Comparison of ENCODE assay signal across 28 cellular contexts in the genomic region with DNA sequence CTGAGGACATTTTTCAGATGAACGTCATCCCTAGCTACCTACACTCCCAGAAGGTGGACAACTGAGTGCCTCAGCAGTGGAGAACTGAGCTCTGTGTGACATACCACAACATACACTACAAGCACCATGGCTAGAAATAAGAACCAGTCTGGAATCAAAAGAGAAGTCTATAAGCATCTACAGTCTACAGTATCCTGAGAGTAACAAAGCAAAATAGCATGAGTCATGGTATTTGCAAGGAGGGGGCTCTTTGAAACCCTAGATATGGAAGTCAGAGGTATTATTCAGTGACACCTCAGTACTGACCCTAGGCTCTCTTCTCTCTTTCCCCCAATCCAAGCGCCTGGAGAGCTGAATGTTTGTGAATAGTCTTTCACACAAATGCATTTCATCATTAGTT.
DNase-seq lines count a peak whose midpoint lies in the region; ATAC-seq and TF ChIP-seq lines count a peak whose summit lies in the region.
"Had no signal": no experiment of that assay in that cellular context is flagged by ENCODE, and none has a peak within 500 bp of the region (broad histone marks: within the 10 kb centered on the region; RNA-seq: fewer than 3 reads in every experiment).

No MANE protein-coding gene starts in this region.

- no TSS peak for BruUV-seq in HCT116 (replicated peaks; lab: Mats Ljungman, UMichigan)

- no peak for DNase-seq in CD4-positive, CD25-positive, alpha-beta regulatory T cell
- DNase-seq in HCT116 (ENCODE audit: low read depth, low spot score): no peak
- no peak for DNase-seq in foreskin keratinocyte
- DNase-seq in smooth muscle cell (lab: John Stamatoyannopoulos, UW; ENCODE audit: unreplicated experiment): no peak
- DNase-seq in islet precursor cell: no peak
- DNase-seq in effector CD8-positive, alpha-beta T cell (lab: John Stamatoyannopoulos, UW): no peak
- DNase-seq: AML-193; Calu3; CD8-positive, alpha-beta memory T cell; DMS79 treated with DMSO at 0.1 percent for 48 hours; GF-D8; H9; HFFc6; NCI-H1048; NCI-H1417; NCI-H1694; NCI-H2029 treated with DMSO at 0.1 percent for 48 hours; NCI-H446 treated with DMSO at 0.1 percent for 48 hours; NCI-H526; NCI-H82; NK-92 treated with Interleukin-12 subunit alpha and Interleukin-12 subunit beta, amount 100 ng/mL, for 24 hours; PC-3; SJCRH30 had no signal

- peaks cover 8 to 46% (median 18%) of the 10 kb centered on the region in 4 donors for H3K4me1 Mint-ChIP-seq in CD4-positive, CD25-positive, alpha-beta regulatory T cell
- peaks cover 20% of the 10 kb centered on the region for H3K4me1 Mint-ChIP-seq in activated T-helper 17 cell treated with anti-CD3 and anti-CD28 coated beads, Interleukin-2, amount 50 U/mL, for 72 hours

- no peak overlapping the region for H3K4me2 ChIP-seq in HCT116 (ENCODE audit: low read length)
- H3K4me2 ChIP-seq in smooth muscle cell: no peak overlapping the region
- H3K4me2 ChIP-seq: A549; BLaER1 treated with 17β-estradiol and CSF1 and Interleukin-3, amounts not matched to agents 10 nM and 100 nM; KMS-11 had no signal

- peaks cover 15% of the 10 kb centered on the region for H3K36me3 ChIP-seq in CD4-positive, CD25-positive, alpha-beta regulatory T cell (ENCODE audit: control insufficient read depth, insufficient read depth, low read length)
- H3K36me3 ChIP-seq in HCT116 (ENCODE audit: control insufficient read depth in 1 of 2, insufficient read depth in 2 of 2, low read length in 2 of 2) (no peaks in the 10 kb centered on the region), smooth muscle cell (ENCODE audit: low read depth) (no peaks in the 10 kb centered on the region)
- H3K36me3 ChIP-seq: BLaER1 treated with 17β-estradiol and CSF1 and Interleukin-3, amounts not matched to agents 10 nM and 100 nM; SJCRH30 had no signal

- H3K9me3 Mint-ChIP-seq in CD4-positive, CD25-positive, alpha-beta regulatory T cell: no peaks in the 10 kb centered on the region
- H3K9me3 Mint-ChIP-seq in activated T-helper 17 cell treated with anti-CD3 and anti-CD28 coated beads, Interleukin-2, amount 50 U/mL, for 72 hours: no peaks in the 10 kb centered on the region
- H3K9me3 Mint-ChIP-seq: CD8-positive, alpha-beta memory T cell; H9; HFFc6 had no signal

- peaks cover 12% of the 10 kb centered on the region for H3K36me3 Mint-ChIP-seq in CD4-positive, CD25-positive, alpha-beta regulatory T cell
- H3K36me3 Mint-ChIP-seq in activated T-helper 17 cell treated with anti-CD3 and anti-CD28 coated beads, Interleukin-2, amount 50 U/mL, for 72 hours (ENCODE audit: low read depth): peaks cover 18% of the 10 kb centered on the region

- no peaks in the 10 kb centered on the region for H4K20me1 ChIP-seq in HCT116 (ENCODE audit: insufficient read depth)
- peaks cover 17% of the 10 kb centered on the region for H4K20me1 ChIP-seq in smooth muscle cell (ENCODE audit: low read depth)
- H4K20me1 ChIP-seq: BLaER1 treated with 17β-estradiol and CSF1 and Interleukin-3, amounts not matched to agents 10 nM and 100 nM had no signal

- no peak overlapping the region for H2AFZ ChIP-seq in HCT116 (ENCODE audit: low read depth, low read length, poor library complexity, severe bottlenecking)
- no peak overlapping the region for H2AFZ ChIP-seq in smooth muscle cell (ENCODE audit: low read depth)

- H3K9ac ChIP-seq in HCT116 (ENCODE audit: low read length) (no peak overlapping the region), smooth muscle cell (ENCODE audit: low read depth) (no peak overlapping the region)
- H3K9ac ChIP-seq: BLaER1 treated with 17β-estradiol and CSF1 and Interleukin-3, amounts not matched to agents 10 nM and 100 nM; KMS-11 had no signal

- intact Hi-C loops in HCT116 (cut with micrococcal nuclease): no loop called here

- H3K27ac ChIP-seq in CD4-positive, CD25-positive, alpha-beta regulatory T cell (ENCODE audit: insufficient read depth, low read length, poor library complexity, severe bottlenecking): no peak overlapping the region
- H3K27ac ChIP-seq in HCT116 (ENCODE audit: low read depth, low read length): no peak overlapping the region
- no peak overlapping the region for H3K27ac ChIP-seq in foreskin keratinocyte
- no peak overlapping the region for H3K27ac ChIP-seq in smooth muscle cell (ENCODE audit: low read depth)
- H3K27ac ChIP-seq: A549; BLaER1 treated with 17β-estradiol and CSF1 and Interleukin-3, amounts not matched to agents 10 nM and 100 nM; KMS-11; SJCRH30 had no signal

- no peaks in the 10 kb centered on the region for H3K9me2 ChIP-seq in HCT116 (ENCODE audit: insufficient read depth)

- RAD21 ChIA-PET in HCT116 (lab: Charles Lee; ENCODE audit: low non-redundant PET in 1 of 2, low total read pairs in 2 of 2, uncharacterized antibody in 2 of 2, unreplicated experiment in 2 of 2): no interaction called here

- H3K27ac Mint-ChIP-seq in CD4-positive, CD25-positive, alpha-beta regulatory T cell: peak overlapping the region; percentile 1 to 52 (median 51)
- no peak overlapping the region for H3K27ac Mint-ChIP-seq in activated T-helper 17 cell treated with anti-CD3 and anti-CD28 coated beads, Interleukin-2, amount 50 U/mL, for 72 hours
- H3K27ac Mint-ChIP-seq: H9, HFFc6 had no signal

- TF ChIP-seq CTCF in HCT116 (IDR thresholded peaks at IDR 0.05 in 2 of 3, conservative IDR thresholded peaks at IDR 0.05 in 1 of 3; ENCODE audit: borderline replicate concordance in 1 of 3, insufficient read depth in 1 of 3, low read depth in 2 of 3, low read length in 2 of 3) (no peak), foreskin keratinocyte (conservative IDR thresholded peaks at IDR 0.05) (no peak), smooth muscle cell (IDR thresholded peaks at IDR 0.05; ENCODE audit: borderline replicate concordance, insufficient read depth, poor library complexity, severe bottlenecking) (no peak)

- ATAC-seq in CD4-positive, CD25-positive, alpha-beta regulatory T cell (ENCODE audit: low read depth in 2 of 2): peak in 1 of 2 donors; percentile 43
- ATAC-seq in HCT116: peak; percentile 42
- peak; percentile 32 for ATAC-seq in activated T-helper 17 cell treated with anti-CD3 and anti-CD28 coated beads, Interleukin-2, amount 50 U/mL, for 72 hours (replicated peaks)
- peak; percentile 40 for ATAC-seq in foreskin keratinocyte
- ATAC-seq in GM19452 (IDR thresholded peaks at IDR 0.05; ENCODE audit: unreplicated experiment): no peak
- ATAC-seq: A549, PC-3 had no signal

- H3K79me2 ChIP-seq in HCT116 (ENCODE audit: insufficient read depth, low read length): no peaks in the 10 kb centered on the region
- H3K79me2 ChIP-seq in smooth muscle cell (ENCODE audit: low read depth): peaks cover 27% of the 10 kb centered on the region

- WGBS in smooth muscle cell (ENCODE audit: low lambda C conversion rate): 98% methylated on average over 2 of the region's 2 CpGs

- H3K9me3 ChIP-seq in CD4-positive, CD25-positive, alpha-beta regulatory T cell (ENCODE audit: control insufficient read depth in 2 of 2, low read length in 2 of 2): no peaks in the 10 kb centered on the region
- H3K9me3 ChIP-seq in HCT116 (ENCODE audit: control insufficient read depth in 1 of 2, insufficient read depth in 1 of 2, low read depth in 1 of 2, low read length in 2 of 2) (no peaks in the 10 kb centered on the region), smooth muscle cell (replicated peaks; ENCODE audit: low read depth) (no peaks in the 10 kb centered on the region)
- H3K9me3 ChIP-seq: A549; BLaER1 treated with 17β-estradiol and CSF1 and Interleukin-3, amounts not matched to agents 10 nM and 100 nM; SJCRH30 had no signal

- no peaks in the 10 kb centered on the region for H3K27me3 ChIP-seq in CD4-positive, CD25-positive, alpha-beta regulatory T cell (ENCODE audit: control insufficient read depth, insufficient read depth, low read length)
- no peaks in the 10 kb centered on the region for H3K27me3 ChIP-seq in HCT116 (ENCODE audit: insufficient read depth, low read length)
- H3K27me3 ChIP-seq in foreskin keratinocyte: no peaks in the 10 kb centered on the region
- no peaks in the 10 kb centered on the region for H3K27me3 ChIP-seq in smooth muscle cell (ENCODE audit: low read depth)
- H3K27me3 ChIP-seq: BLaER1 treated with 17β-estradiol and CSF1 and Interleukin-3, amounts not matched to agents 10 nM and 100 nM; SJCRH30 had no signal

- H3K4me3 ChIP-seq in CD4-positive, CD25-positive, alpha-beta regulatory T cell (ENCODE audit: low read depth, low read length): no peak overlapping the region
- H3K4me3 ChIP-seq in HCT116 (replicated peaks in 1 of 2; ENCODE audit: low read depth in 1 of 2, low read length in 2 of 2) (no peak overlapping the region), smooth muscle cell (no peak overlapping the region)
- H3K4me3 ChIP-seq: A549; BLaER1 treated with 17β-estradiol and CSF1 and Interleukin-3, amounts not matched to agents 10 nM and 100 nM; SJCRH30 had no signal

- CTCF ChIA-PET in HCT116 (lab: Charles Lee): interaction anchor here (1.8 kb wide), 1 partner anchor 10 kb away, joined by 5 read pairs; no protein-coding TSS in a partner anchor

- no peak for TF ChIP-seq POLR2A in HCT116 (IDR thresholded peaks at IDR 0.05; ENCODE audit: borderline replicate concordance, extremely low read depth, insufficient read depth, insufficient read length)

- no peak for TF ChIP-seq RAD21 in HCT116 (IDR thresholded peaks at IDR 0.05; ENCODE audit: low read depth)

- no peaks in the 10 kb centered on the region for H3K27me3 Mint-ChIP-seq in CD4-positive, CD25-positive, alpha-beta regulatory T cell
- no peaks in the 10 kb centered on the region for H3K27me3 Mint-ChIP-seq in activated T-helper 17 cell treated with anti-CD3 and anti-CD28 coated beads, Interleukin-2, amount 50 U/mL, for 72 hours
- H3K27me3 Mint-ChIP-seq: CD8-positive, alpha-beta memory T cell had no signal

- POLR2A ChIA-PET in HCT116 (lab: Charles Lee): no interaction called here

- peaks cover 15% of the 10 kb centered on the region for H3F3A ChIP-seq in smooth muscle cell (ENCODE audit: low read depth)

- H3K4me3 Mint-ChIP-seq in CD4-positive, CD25-positive, alpha-beta regulatory T cell: no peak overlapping the region
- H3K4me3 Mint-ChIP-seq in activated T-helper 17 cell treated with anti-CD3 and anti-CD28 coated beads, Interleukin-2, amount 50 U/mL, for 72 hours: no peak overlapping the region
- H3K4me3 Mint-ChIP-seq: H9, HFFc6 had no signal

- H3K4me1 ChIP-seq in CD4-positive, CD25-positive, alpha-beta regulatory T cell (ENCODE audit: control insufficient read depth, insufficient read depth, low read length, poor library complexity, severe bottlenecking): peaks cover 30% of the 10 kb centered on the region
- H3K4me1 ChIP-seq in HCT116 (ENCODE audit: control insufficient read depth in 1 of 2, insufficient read depth in 2 of 2, low read length in 2 of 2) (peaks cover 4 to 33% of the 10 kb centered on the region in 2 experiments), foreskin keratinocyte (peaks cover 19% of the 10 kb centered on the region), smooth muscle cell (ENCODE audit: low read depth) (peaks cover 13% of the 10 kb centered on the region)
